24 cellular contexts compared by ENCODE assay signal in the genomic region with DNA sequence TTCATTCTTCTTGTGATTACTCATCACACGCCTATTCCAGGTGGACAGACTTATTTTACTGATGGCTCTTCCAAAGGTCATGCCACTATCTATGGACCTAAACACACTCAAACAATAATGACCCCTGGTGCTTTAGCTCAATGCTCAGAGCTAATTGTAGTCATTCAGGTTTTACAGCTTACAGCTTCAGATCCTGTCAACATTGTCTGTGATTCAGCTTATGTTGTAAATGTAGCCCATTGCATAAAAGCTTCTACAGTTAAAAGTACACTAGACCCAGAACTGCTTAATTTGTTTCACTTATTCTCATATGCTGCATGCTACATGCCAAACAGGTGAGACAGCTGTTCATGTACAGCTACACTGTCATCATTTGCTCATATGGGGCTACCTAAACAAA. TPM values are rescaled to one million over a fixed set of nuclear protein-coding genes. Genes with fewer than 3 reads are reported as not detected.
DNase-seq lines count a peak whose midpoint lies in the region; TF ChIP-seq lines count a peak whose summit lies in the region.
"Had no signal": no experiment of that assay in that cellular context is flagged by ENCODE, and none has a peak within 500 bp of the region (broad histone marks: within the 10 kb centered on the region; RNA-seq: fewer than 3 reads in every experiment).

No MANE protein-coding gene starts in this region.

- H3K27me3 ChIP-seq in smooth muscle cell (ENCODE audit: low read depth): peaks cover 38% of the 10 kb centered on the region
- peaks cover 0 to 4% (median 0%) of the 10 kb centered on the region in 3 donors for H3K27me3 ChIP-seq in stomach
- H3K27me3 ChIP-seq: upper lobe of left lung had no signal

- H3K4me3 ChIP-seq in fibroblast of villous mesenchyme (ENCODE audit: low read depth, low read length) (no peak overlapping the region), smooth muscle cell (no peak overlapping the region), stomach (no peak overlapping the region)
- H3K4me3 ChIP-seq: lung, SK-N-MC, upper lobe of left lung had no signal

- no peak overlapping the region for H2AFZ ChIP-seq in smooth muscle cell (ENCODE audit: low read depth)

- H3K9ac ChIP-seq in smooth muscle cell (ENCODE audit: low read depth): no peak overlapping the region

- H3K36me3 ChIP-seq in smooth muscle cell (ENCODE audit: low read depth) (no peaks in the 10 kb centered on the region), stomach (no peaks in the 10 kb centered on the region)
- H3K36me3 ChIP-seq: upper lobe of left lung had no signal

- no peaks in the 10 kb centered on the region for H3K79me2 ChIP-seq in smooth muscle cell (ENCODE audit: low read depth)

- no peak for TF ChIP-seq CTCF in fibroblast of villous mesenchyme (IDR thresholded peaks at IDR 0.05; ENCODE audit: insufficient read depth, low read depth, low read length)
- TF ChIP-seq CTCF in smooth muscle cell (IDR thresholded peaks at IDR 0.05; ENCODE audit: borderline replicate concordance, insufficient read depth, poor library complexity, severe bottlenecking): no peak
- TF ChIP-seq CTCF in stomach (IDR thresholded peaks at IDR 0.05): no peak

- H4K20me1 ChIP-seq in smooth muscle cell (ENCODE audit: low read depth): no peaks in the 10 kb centered on the region

- H3K9me3 ChIP-seq in smooth muscle cell (replicated peaks; ENCODE audit: low read depth) (no peaks in the 10 kb centered on the region), stomach (no peaks in the 10 kb centered on the region)
- H3K9me3 ChIP-seq: upper lobe of left lung had no signal

- no peak overlapping the region for H3K4me2 ChIP-seq in smooth muscle cell

- peaks cover 11% of the 10 kb centered on the region for H3F3A ChIP-seq in smooth muscle cell (ENCODE audit: low read depth)

- DNase-seq in NCI-H345 (lab: John Stamatoyannopoulos, UW): peak; percentile 2
- no peak for DNase-seq in NCI-H345 treated with DMSO at 0.1 percent for 48 hours (lab: John Stamatoyannopoulos, UW; ENCODE audit: unreplicated experiment)
- DNase-seq in NCI-H69 (lab: John Stamatoyannopoulos, UW): peak; percentile 23
- peak; percentile 56 for DNase-seq in fibroblast of villous mesenchyme (ENCODE audit: low read depth)
- no peak for DNase-seq in smooth muscle cell (lab: John Stamatoyannopoulos, UW; ENCODE audit: unreplicated experiment)
- DNase-seq in AML-193 (lab: John Stamatoyannopoulos, UW): no peak
- no peak for DNase-seq in globus pallidus (ENCODE audit: low spot score)
- no peak for DNase-seq in stomach
- DNase-seq: activated CD4-positive, alpha-beta T cell treated with anti-CD3 and anti-CD28 coated beads, Interleukin-2, amount 10 ng/mL, durations not matched to agents 7 days and 5 days; activated CD8-positive, alpha-beta memory T cell treated with anti-CD3 and anti-CD28 coated beads, Interleukin-2, amount 10 ng/mL, durations not matched to agents 7 days and 5 days; aorta; cerebellar nuclear complex; EL; kidney; MM.1S; NCI-H1436; NK-92 treated with Interleukin-12 subunit alpha and Interleukin-12 subunit beta, amount 100 ng/mL, for 24 hours; stimulated activated CD4-positive, alpha-beta T cell treated with anti-CD3 and anti-CD28 coated beads, Interleukin-12 subunit alpha, Interleukin-12 subunit beta, amount 100 ng/mL, for 4 hours; stimulated activated CD4-positive, alpha-beta T cell treated with anti-CD3 and anti-CD28 coated beads, Interleukin-4, amount 100 ng/mL, for 4 hours; stimulated activated naive CD8-positive, alpha-beta T cell treated with anti-CD3 and anti-CD28 coated beads, Interleukin-15, amount 100 ng/mL, for 72 hours; T-helper 2 cell; upper lobe of left lung had no signal

- H3K27ac ChIP-seq in smooth muscle cell (ENCODE audit: low read depth) (peak overlapping the region; percentile 70), stomach (no peak overlapping the region)
- H3K27ac ChIP-seq: SK-N-MC had no signal

- TF ChIP-seq POLR2A in stomach (IDR thresholded peaks at IDR 0.05): no peak

- H3K4me1 ChIP-seq in smooth muscle cell (ENCODE audit: low read depth): no peaks in the 10 kb centered on the region
- peaks cover 0 to 26% (median 13%) of the 10 kb centered on the region in 4 donors for H3K4me1 ChIP-seq in stomach

- no peak for TF ChIP-seq EP300 in stomach (IDR thresholded peaks at IDR 0.05)

- 81% methylated on average over 1 of the region's 1 CpG for WGBS in smooth muscle cell (ENCODE audit: low lambda C conversion rate)
- 1 to 84% (median 31%) methylated on average over 1 of the region's 1 CpG for WGBS in stomach, 5 donors

- intact Hi-C loops in stomach (cut with DNase I; ENCODE audit: low total_unique reads): no loop called here

RNA-seq across cellular contexts. Expression of a gene that starts 49.2 kb away (rescaled TPM):
- total RNA-seq in fibroblast of villous mesenchyme (5.5 and 7.3 TPM in 2 replicates), smooth muscle cell (18.3 and 22.6 TPM in 2 replicates), stomach (10 to 100 TPM in 1 of 5 donors, 1 to 10 TPM in 4; 2.2 to 14.1 (median 6.1) TPM)
- polyA plus RNA-seq in smooth muscle cell (31.0 and 31.9 TPM in 2 replicates), stomach (10 to 100 TPM; 13.8 to 15.0 (median 14.2) TPM)

RNA-seq across cellular contexts. Expression of a gene that starts 49.5 kb away (rescaled TPM):
- total RNA-seq in fibroblast of villous mesenchyme (33.5 and 54.4 TPM in 2 replicates), smooth muscle cell (20.9 and 31.1 TPM in 2 replicates), stomach (10 to 100 TPM; 34.0 to 51.0 (median 41.4) TPM)
- polyA plus RNA-seq in smooth muscle cell (23.8 and 28.1 TPM in 2 replicates), stomach (10 to 100 TPM in 2 of 3 donors, 1 to 10 TPM in 1; 8.8 to 15.3 (median 13.7) TPM)

Comparison
In these comparisons a context has a peak if more than half of its experiments do, and no peak if none do; other contexts are left out.
1. DNase-seq: peak in NCI-H345 (single experiment), NCI-H69 (single experiment) and fibroblast of villous mesenchyme (single experiment); none in NCI-H345 treated with DMSO at 0.1 percent for 48 hours (single experiment), smooth muscle cell (single experiment), AML-193 (0 of 2), globus pallidus (single experiment) and stomach (single experiment).